8 cellular contexts compared by ENCODE assay signal in genomic region chr7:92589056-92589455, GRCh38. TPM values are rescaled to one million over a fixed set of nuclear protein-coding genes. Genes with fewer than 3 reads are reported as not detected.
DNase-seq lines count a peak whose midpoint lies in the region; ATAC-seq and TF ChIP-seq lines count a peak whose summit lies in the region.

No MANE protein-coding gene starts in this region.

- H3K9me3 Mint-ChIP-seq in nephron = no peaks in the 10 kb centered on the region

- H3K27ac Mint-ChIP-seq in nephron = peak overlapping the region; percentile 25 to 99 (median 58)

- H3K27me3 Mint-ChIP-seq in nephron (ENCODE audit: low read depth) = peaks cover 13% of the 10 kb centered on the region

- intact Hi-C loops in dorsolateral prefrontal cortex (cut with DNase I) = loop anchor here in 1 of 2 donors (1.0 kb wide), 1 partner anchor 61 kb away; the partner anchor contains the start of genes PEX1 and RBM48

- H3K4me1 Mint-ChIP-seq in nephron = peaks cover 29% of the 10 kb centered on the region

- peak overlapping the region; percentile 84 for H3K4me3 ChIP-seq in BJ (ENCODE audit: low read depth, low read length)
- H3K4me3 ChIP-seq in NB4 (ENCODE audit: low read depth, low read length) = peak overlapping the region; percentile 94
- H3K4me3 ChIP-seq in dorsolateral prefrontal cortex = peak overlapping the region; percentile 57 to 95 (median 84)

- H3K27ac ChIP-seq in dorsolateral prefrontal cortex = peak overlapping the region in 41 of 59 donors; percentile 83 to 99 (median 94)

- POLR2A ChIA-PET in BJ (lab: Charles Lee) = no interaction called here

- H3K4me3 Mint-ChIP-seq in nephron = peak overlapping the region; percentile 84 to 89 (median 86)

- TF ChIP-seq CTCF in BJ (IDR thresholded peaks at IDR 0.05; ENCODE audit: insufficient read depth, low read depth, low read length) (no peak), NB4 (IDR thresholded peaks at IDR 0.05; ENCODE audit: low read depth, low read length) (no peak), dorsolateral prefrontal cortex (IDR thresholded peaks at IDR 0.05 in 54 of 56, conservative IDR thresholded peaks at IDR 0.05 in 2 of 56; ENCODE audit: low read depth in 1 of 56, partially characterized antibody in 56 of 56) (no peak), nephron (IDR thresholded peaks at IDR 0.05; ENCODE audit: unreplicated experiment in 3 of 3) (no peak)

- no peaks in the 10 kb centered on the region; the same call in 1 of the 2 replicates for H3K36me3 ChIP-seq in BJ (ENCODE audit: control insufficient read depth, insufficient read depth, low read length)

- TF ChIP-seq POLR2A in NB4 (IDR thresholded peaks at IDR 0.05; ENCODE audit: extremely low read depth, insufficient read length) = no peak

- H3K36me3 Mint-ChIP-seq in nephron (ENCODE audit: low read depth) = peaks cover 4% of the 10 kb centered on the region

- no peaks in the 10 kb centered on the region for H3K27me3 ChIP-seq in BJ (ENCODE audit: control insufficient read depth, insufficient read depth, low read length)
- no peaks in the 10 kb centered on the region for H3K27me3 ChIP-seq in dorsolateral prefrontal cortex

- CTCF ChIA-PET in BJ (lab: Yijun Ruan, JAX) = no interaction called here

- ATAC-seq in GM19455 (IDR thresholded peaks at IDR 0.05; ENCODE audit: unreplicated experiment) = no peak

- no peak for DNase-seq in BJ (ENCODE audit: low read depth)
- no peak for DNase-seq in NB4 (ENCODE audit: low read depth)
- no peak for DNase-seq in dorsolateral prefrontal cortex
- no peak for DNase-seq in AG08396 (ENCODE audit: low spot score)
- DNase-seq in DMS53 (lab: John Stamatoyannopoulos, UW) = no peak
- DNase-seq in GDM1 (lab: John Stamatoyannopoulos, UW) = no peak

RNA-seq across cellular contexts. Expression of gene FAM133B, which starts 1.1 kb away (rescaled TPM):
- 7.7 and 11.5 TPM in 2 replicates for polyA plus RNA-seq in BJ (2011; rRNA removed)
- polyA minus RNA-seq in BJ (2011; rRNA and poly(A)+ RNA removed) = 7.1 and 7.6 TPM in 2 replicates
- total RNA-seq in dorsolateral prefrontal cortex = 10 to 100 TPM; 23.1 to 48.5 (median 32.7) TPM
